Comparison of ENCODE assay signal across 30 cellular contexts in the genomic region with DNA sequence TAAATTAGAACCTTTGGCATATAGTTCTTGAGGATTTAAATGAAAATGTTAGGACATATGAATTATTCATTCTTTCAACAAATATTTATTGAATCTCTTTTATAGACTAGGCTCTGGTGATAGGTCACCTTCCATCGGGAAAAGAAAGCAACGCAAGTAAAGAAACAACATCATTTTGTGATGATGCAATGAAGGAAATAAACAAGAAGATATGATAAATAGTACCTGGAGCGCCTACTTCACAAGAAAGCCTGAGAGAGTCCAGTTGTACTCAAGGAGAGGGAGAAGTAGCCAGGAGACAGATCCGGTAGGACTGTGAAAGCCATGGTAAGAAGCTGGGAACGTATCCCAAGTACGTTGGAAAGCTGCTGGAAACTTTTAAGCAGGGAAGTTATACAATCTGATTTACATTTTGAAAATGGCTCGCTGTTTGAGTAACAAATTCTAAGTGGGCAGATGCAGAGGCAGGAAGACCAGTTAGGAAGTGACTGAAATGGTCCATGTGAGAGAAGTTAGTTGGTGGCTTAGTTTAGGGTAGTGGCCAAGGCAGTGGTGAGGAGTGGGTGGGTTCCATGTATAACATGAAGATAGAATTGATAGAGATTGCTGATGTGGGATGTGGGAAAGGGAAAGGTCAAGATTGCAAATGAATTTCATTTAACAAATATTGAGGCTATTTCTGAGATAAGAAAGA. TPM values are rescaled to one million over a fixed set of nuclear protein-coding genes. Genes with fewer than 3 reads are reported as not detected.
"Had no signal": no experiment of that assay in that cellular context is flagged by ENCODE, and none has a peak within 500 bp of the region (broad histone marks: within the 10 kb centered on the region; RNA-seq: fewer than 3 reads in every experiment).

No MANE protein-coding gene starts in this region.

- H3K36me3 ChIP-seq: cardiac muscle cell, WERI-Rb-1 had no signal

- H3K27ac Mint-ChIP-seq: activated CD4-positive, alpha-beta memory T cell treated with anti-CD3 and anti-CD28 coated beads, Interleukin-2, amount 10 ng/mL, durations not matched to agents 7 days and 5 days; activated CD8-positive, alpha-beta memory T cell treated with anti-CD3 and anti-CD28 coated beads, Interleukin-2, amount 10 ng/mL, durations not matched to agents 7 days and 5 days; activated naive CD4-positive, alpha-beta T cell treated with anti-CD3 and anti-CD28 coated beads, Interleukin-2, amount 10 ng/mL, durations not matched to agents 7 days and 5 days; activated naive CD8-positive, alpha-beta T cell; activated naive CD8-positive, alpha-beta T cell treated with anti-CD3 and anti-CD28 coated beads, Interleukin-2, amount 50 U/mL, for 24 hours had no signal

- H3K27ac ChIP-seq: cardiac muscle cell, PC-9, RWPE1, WERI-Rb-1 had no signal

- H2AFZ ChIP-seq: PC-9 had no signal

- H3K4me3 Mint-ChIP-seq: activated CD4-positive, alpha-beta memory T cell treated with anti-CD3 and anti-CD28 coated beads, Interleukin-2, amount 10 ng/mL, durations not matched to agents 7 days and 5 days; activated CD8-positive, alpha-beta memory T cell treated with anti-CD3 and anti-CD28 coated beads, Interleukin-2, amount 10 ng/mL, durations not matched to agents 7 days and 5 days; activated naive CD4-positive, alpha-beta T cell treated with anti-CD3 and anti-CD28 coated beads, Interleukin-2, amount 10 ng/mL, durations not matched to agents 7 days and 5 days; activated naive CD8-positive, alpha-beta T cell; activated naive CD8-positive, alpha-beta T cell treated with anti-CD3 and anti-CD28 coated beads, Interleukin-2, amount 50 U/mL, for 24 hours; central memory CD8-positive, alpha-beta T cell had no signal

- H3K27me3 ChIP-seq: cardiac muscle cell had no signal

- ATAC-seq: activated CD8-positive, alpha-beta memory T cell treated with anti-CD3 and anti-CD28 coated beads, Interleukin-2, amount 10 ng/mL, durations not matched to agents 7 days and 5 days; activated naive CD8-positive, alpha-beta T cell treated with anti-CD3 and anti-CD28 coated beads, Interleukin-2, amount 50 U/mL, for 24 hours; Right ventricle myocardium inferior had no signal

- H3K4me3 ChIP-seq: cardiac muscle cell, PC-9 had no signal

- H3K36me3 Mint-ChIP-seq: activated CD8-positive, alpha-beta memory T cell treated with anti-CD3 and anti-CD28 coated beads, Interleukin-2, amount 10 ng/mL, durations not matched to agents 7 days and 5 days; activated naive CD4-positive, alpha-beta T cell treated with anti-CD3 and anti-CD28 coated beads, Interleukin-2, amount 10 ng/mL, durations not matched to agents 7 days and 5 days; activated naive CD8-positive, alpha-beta T cell had no signal

- H3K9me3 Mint-ChIP-seq: activated CD4-positive, alpha-beta memory T cell treated with anti-CD3 and anti-CD28 coated beads, Interleukin-2, amount 10 ng/mL, durations not matched to agents 7 days and 5 days; activated naive CD4-positive, alpha-beta T cell treated with anti-CD3 and anti-CD28 coated beads, Interleukin-2, amount 10 ng/mL, durations not matched to agents 7 days and 5 days; activated naive CD8-positive, alpha-beta T cell treated with anti-CD3 and anti-CD28 coated beads, Interleukin-2, amount 50 U/mL, for 24 hours; central memory CD8-positive, alpha-beta T cell had no signal

- H3K4me1 Mint-ChIP-seq: activated CD4-positive, alpha-beta memory T cell treated with anti-CD3 and anti-CD28 coated beads, Interleukin-2, amount 10 ng/mL, durations not matched to agents 7 days and 5 days; activated naive CD4-positive, alpha-beta T cell treated with anti-CD3 and anti-CD28 coated beads, Interleukin-2, amount 10 ng/mL, durations not matched to agents 7 days and 5 days; activated naive CD8-positive, alpha-beta T cell treated with anti-CD3 and anti-CD28 coated beads, Interleukin-2, amount 50 U/mL, for 24 hours; central memory CD8-positive, alpha-beta T cell had no signal

- DNase-seq: activated CD4-positive, alpha-beta memory T cell treated with anti-CD3 and anti-CD28 coated beads, Interleukin-2, amount 10 ng/mL, durations not matched to agents 7 days and 5 days; activated CD4-positive, alpha-beta T cell treated with anti-CD3 and anti-CD28 coated beads for 1 hour; activated CD4-positive, alpha-beta T cell treated with anti-CD3 and anti-CD28 coated beads for 48 hours; activated CD4-positive, CD25-positive, alpha-beta regulatory T cell; activated CD8-positive, alpha-beta memory T cell treated with anti-CD3 and anti-CD28 coated beads for 24 hours; activated CD8-positive, alpha-beta memory T cell treated with anti-CD3 and anti-CD28 coated beads, Interleukin-2, amount 10 ng/mL, durations not matched to agents 7 days and 5 days; activated CD8-positive, alpha-beta memory T cell treated with anti-CD3 and anti-CD28 coated beads, Interleukin-2, amount 50 U/mL, for 48 hours; activated naive CD4-positive, alpha-beta T cell treated with anti-CD3 and anti-CD28 coated beads, Interleukin-2, amount 10 ng/mL, durations not matched to agents 7 days and 5 days; activated naive CD8-positive, alpha-beta T cell treated with anti-CD3 and anti-CD28 coated beads, Interleukin-2, amount 50 U/mL, for 24 hours; amniotic stem cell; aorta; Karpas-422; NCI-H1048; NCI-H1436 treated with DMSO at 0.1 percent for 48 hours; NCI-H1694 treated with DMSO at 0.1 percent for 48 hours; NCI-H2029; NCI-H510A; NCI-H526; NCI-H748 treated with DMSO at 0.1 percent for 48 hours; PC-9; SIG-M5; T1000; WERI-Rb-1 had no signal

- H3K4me2 ChIP-seq: PC-9 had no signal

RNA-seq across cellular contexts. Expression of a gene that starts 17.7 kb away (rescaled TPM):
- total RNA-seq: activated CD4-positive, alpha-beta memory T cell treated with anti-CD3 and anti-CD28 coated beads, Interleukin-2, amount 10 ng/mL, durations not matched to agents 7 days and 5 days; activated CD8-positive, alpha-beta memory T cell treated with anti-CD3 and anti-CD28 coated beads, Interleukin-2, amount 10 ng/mL, durations not matched to agents 7 days and 5 days; OCI-LY7; T-helper 1 cell treated with Interleukin-12 subunit alpha and Interleukin-12 subunit beta and Interleukin-4 antibody, amounts not matched to agents 30 ng/mL and 1 ng/mL, for 36 hours had no signal
